Comparison of ENCODE assay signal across 30 cellular contexts in genomic region chrX:95152810-95153209, GRCh38.
"Had no signal": no experiment of that assay in that cellular context is flagged by ENCODE, and none has a peak within 500 bp of the region (broad histone marks: within the 10 kb centered on the region; RNA-seq: fewer than 3 reads in every experiment).

No MANE protein-coding gene starts in this region.

- H3K27me3 ChIP-seq: colonic mucosa, esophagus muscularis mucosa, esophagus squamous epithelium, foreskin keratinocyte, gastrocnemius medialis, gastroesophageal sphincter, heart right ventricle, hepatocyte had no signal

- H3K4me3 ChIP-seq: colonic mucosa, coronary artery, dorsolateral prefrontal cortex, esophagus muscularis mucosa, esophagus squamous epithelium, gastrocnemius medialis, gastroesophageal sphincter, heart left ventricle, heart right ventricle, hepatocyte had no signal

- H3K4me2 ChIP-seq: hepatocyte had no signal

- DNase-seq: colonic mucosa; cortex of kidney; dermis blood vessel endothelial cell; dorsolateral prefrontal cortex; effector CD4-positive, alpha-beta T cell; effector CD8-positive, alpha-beta T cell; effector memory CD4-positive, alpha-beta T cell; effector memory CD8-positive, alpha-beta T cell; endodermal cell; erythroblast; esophagus squamous epithelium; foreskin fibroblast; foreskin keratinocyte; foreskin melanocyte; gastrocnemius medialis; glutamatergic neuron; head of caudate nucleus; heart left ventricle; heart right ventricle had no signal

- H3K9me3 ChIP-seq: colonic mucosa, esophagus muscularis mucosa, esophagus squamous epithelium, gastrocnemius medialis, gastroesophageal sphincter, heart left ventricle, heart right ventricle had no signal

- H3K79me2 ChIP-seq: hepatocyte had no signal

- H2AFZ ChIP-seq: hepatocyte had no signal

- H3K4me1 Mint-ChIP-seq: endodermal cell had no signal

- FAIRE-seq: colon, endometrium, endothelial cell of umbilical vein, frontal cortex had no signal

- H3K27me3 Mint-ChIP-seq: dendritic cell treated with granulocyte-macrophage colony-stimulating factor and Interleukin-4, amounts not matched to agents 40 ng/mL and 50 ng/mL, for 4 days; effector memory CD8-positive, alpha-beta T cell had no signal

- ATAC-seq: effector memory CD8-positive, alpha-beta T cell; esophagus mucosa; foreskin keratinocyte; gastrocnemius medialis; gastroesophageal sphincter; heart left ventricle; heart right ventricle had no signal

- H3K27ac ChIP-seq: colonic mucosa, coronary artery, dorsolateral prefrontal cortex, epithelial cell of prostate, esophagus muscularis mucosa, esophagus squamous epithelium, foreskin keratinocyte, gastrocnemius medialis, gastroesophageal sphincter, heart left ventricle, heart right ventricle, hepatocyte had no signal

- H3K4me3 Mint-ChIP-seq: dendritic cell treated with granulocyte-macrophage colony-stimulating factor and Interleukin-4, amounts not matched to agents 40 ng/mL and 50 ng/mL, for 4 days; effector memory CD8-positive, alpha-beta T cell; endodermal cell had no signal

- H3K36me3 ChIP-seq: colonic mucosa, esophagus muscularis mucosa, esophagus squamous epithelium, gastrocnemius medialis, gastroesophageal sphincter, heart left ventricle, heart right ventricle had no signal

- H3K4me1 ChIP-seq: colonic mucosa, esophagus muscularis mucosa, esophagus squamous epithelium, foreskin keratinocyte, gastrocnemius medialis, gastroesophageal sphincter, heart left ventricle, heart right ventricle had no signal

- H3K27ac Mint-ChIP-seq: dendritic cell treated with granulocyte-macrophage colony-stimulating factor and Interleukin-4, amounts not matched to agents 40 ng/mL and 50 ng/mL, for 4 days; effector memory CD8-positive, alpha-beta T cell; endodermal cell had no signal
